Comparison of ENCODE assay signal across 25 cellular contexts in genomic region chr2:134347756-134348155, GRCh38.
DNase-seq lines count a peak whose midpoint lies in the region; TF ChIP-seq lines count a peak whose summit lies in the region.
"Had no signal": no experiment of that assay in that cellular context is flagged by ENCODE, and none has a peak within 500 bp of the region (broad histone marks: within the 10 kb centered on the region; RNA-seq: fewer than 3 reads in every experiment).

No MANE protein-coding gene starts in this region.

- H3K4me3 ChIP-seq in endodermal cell (ENCODE audit: low read length) (no peak overlapping the region), smooth muscle cell (no peak overlapping the region)
- H3K4me3 ChIP-seq: prostate gland had no signal

- H3K4me3 Mint-ChIP-seq in endodermal cell, result no peak overlapping the region
- no peak overlapping the region for H3K4me3 Mint-ChIP-seq in activated naive CD8-positive, alpha-beta T cell treated with anti-CD3 and anti-CD28 coated beads for 36 hours
- H3K4me3 Mint-ChIP-seq: effector memory CD8-positive, alpha-beta T cell; mesothelial cell of epicardium; nephron progenitor cell; stimulated activated naive CD8-positive, alpha-beta T cell treated with anti-CD3 and anti-CD28 coated beads, Interleukin-15, Interleukin-2, amounts not matched to agents 100 ng/mL and 50 ng/mL, for 24 hours had no signal

- H3K79me2 ChIP-seq in smooth muscle cell (ENCODE audit: low read depth), result no peaks in the 10 kb centered on the region

- no peak overlapping the region for H2AFZ ChIP-seq in smooth muscle cell (ENCODE audit: low read depth)

- WGBS in endodermal cell (ENCODE audit: insufficient coverage in 1 of 2, insufficient read length in 1 of 2), 2 experiments, result 50 to 73% methylated on average over 1 to 3 of the region's 3 CpGs
- 51% methylated on average over 3 of the region's 3 CpGs for WGBS in smooth muscle cell (ENCODE audit: low lambda C conversion rate)

- H3K36me3 ChIP-seq in endodermal cell (ENCODE audit: control insufficient read depth, insufficient read depth, low read length), result peaks cover 17% of the 10 kb centered on the region
- H3K36me3 ChIP-seq in smooth muscle cell (ENCODE audit: low read depth), result no peaks in the 10 kb centered on the region
- H3K36me3 ChIP-seq: prostate gland had no signal

- H3K36me3 Mint-ChIP-seq in endodermal cell (ENCODE audit: low read depth), result peaks cover 19% of the 10 kb centered on the region
- peaks cover 34% of the 10 kb centered on the region for H3K36me3 Mint-ChIP-seq in activated naive CD8-positive, alpha-beta T cell treated with anti-CD3 and anti-CD28 coated beads for 36 hours

- H3K4me1 ChIP-seq in endodermal cell (ENCODE audit: control insufficient read depth, insufficient read depth, low read length) (no peaks in the 10 kb centered on the region), smooth muscle cell (ENCODE audit: low read depth) (peaks cover 10% of the 10 kb centered on the region)
- H3K4me1 ChIP-seq: prostate gland had no signal

- H3K9ac ChIP-seq in endodermal cell (ENCODE audit: extremely low read depth, low read length, poor library complexity, severe bottlenecking) (no peak overlapping the region), smooth muscle cell (ENCODE audit: low read depth) (no peak overlapping the region)

- H3K27ac Mint-ChIP-seq in endodermal cell, result no peak overlapping the region
- no peak overlapping the region for H3K27ac Mint-ChIP-seq in activated naive CD8-positive, alpha-beta T cell treated with anti-CD3 and anti-CD28 coated beads for 36 hours
- H3K27ac Mint-ChIP-seq: mesothelial cell of epicardium; nephron progenitor cell; stimulated activated naive CD8-positive, alpha-beta T cell treated with anti-CD3 and anti-CD28 coated beads, Interleukin-15, Interleukin-2, amounts not matched to agents 100 ng/mL and 50 ng/mL, for 24 hours had no signal

- H3K27me3 ChIP-seq in endodermal cell (ENCODE audit: control insufficient read depth, insufficient read depth, low read length, poor library complexity, severe bottlenecking) (no peaks in the 10 kb centered on the region), smooth muscle cell (ENCODE audit: low read depth) (no peaks in the 10 kb centered on the region)

- no peak for TF ChIP-seq CTCF in endodermal cell (conservative IDR thresholded peaks at IDR 0.05)
- no peak for TF ChIP-seq CTCF in smooth muscle cell (IDR thresholded peaks at IDR 0.05; ENCODE audit: borderline replicate concordance, insufficient read depth, poor library complexity, severe bottlenecking)

- no peaks in the 10 kb centered on the region for H3K9me3 ChIP-seq in endodermal cell (ENCODE audit: control insufficient read depth, low read length)
- no peaks in the 10 kb centered on the region for H3K9me3 ChIP-seq in smooth muscle cell (replicated peaks; ENCODE audit: low read depth)
- H3K9me3 ChIP-seq: prostate gland had no signal

- H3F3A ChIP-seq in smooth muscle cell (ENCODE audit: low read depth), result no peaks in the 10 kb centered on the region

- H3K27me3 Mint-ChIP-seq in endodermal cell (ENCODE audit: insufficient read depth), result no peaks in the 10 kb centered on the region
- no peaks in the 10 kb centered on the region for H3K27me3 Mint-ChIP-seq in activated naive CD8-positive, alpha-beta T cell treated with anti-CD3 and anti-CD28 coated beads for 36 hours
- H3K27me3 Mint-ChIP-seq: effector memory CD8-positive, alpha-beta T cell; stimulated activated naive CD8-positive, alpha-beta T cell treated with anti-CD3 and anti-CD28 coated beads, Interleukin-15, Interleukin-2, amounts not matched to agents 100 ng/mL and 50 ng/mL, for 24 hours had no signal

- H4K20me1 ChIP-seq in smooth muscle cell (ENCODE audit: low read depth), result no peaks in the 10 kb centered on the region

- peak overlapping the region; percentile 31 for H3K4me2 ChIP-seq in smooth muscle cell

- no peak overlapping the region for H3K27ac ChIP-seq in endodermal cell (ENCODE audit: low read depth, low read length)
- peak overlapping the region; percentile 61 for H3K27ac ChIP-seq in smooth muscle cell (ENCODE audit: low read depth)
- H3K27ac ChIP-seq: prostate gland, VCaP had no signal

- DNase-seq in ELF-1 (ENCODE audit: low read depth, low spot score) (peak; percentile 30), M059J (ENCODE audit: low read depth) (peak; percentile 38), endodermal cell (peak; percentile 61), smooth muscle cell (lab: John Stamatoyannopoulos, UW; ENCODE audit: unreplicated experiment) (no peak), NCI-H2196 (lab: John Stamatoyannopoulos, UW; ENCODE audit: unreplicated experiment) (no peak), activated gamma-delta T cell (lab: John Stamatoyannopoulos, UW) (no peak)
- DNase-seq in stimulated activated CD4-positive, alpha-beta T cell treated with anti-CD3 and anti-CD28 coated beads, Interleukin-4, amount 100 ng/mL, for 24 hours, result no peak
- DNase-seq in activated naive CD8-positive, alpha-beta T cell treated with anti-CD3 and anti-CD28 coated beads for 36 hours, result no peak
- DNase-seq: activated CD4-positive, alpha-beta T cell treated with anti-CD3 and anti-CD28 coated beads, Interleukin-2, amount 50 U/mL, for 4 hours; activated naive CD4-positive, alpha-beta T cell treated with anti-CD3 and anti-CD28 coated beads, Interleukin-2, amount 50 U/mL, for 16 hours; activated T-cell treated with anti-CD3 and anti-CD28 coated beads, Interleukin-2, amount 50 U/mL, for 1 hour; COR-L47; effector memory CD8-positive, alpha-beta T cell; NCI-H1694 treated with DMSO at 0.1 percent for 48 hours; NCI-H2227 treated with DMSO at 0.1 percent for 48 hours; NCI-H748 treated with DMSO at 0.1 percent for 48 hours; nephron progenitor cell; PC-3; SHP77 treated with DMSO at 0.1 percent for 48 hours; stimulated activated CD4-positive, alpha-beta T cell treated with anti-CD3 and anti-CD28 coated beads, Interleukin-2, amount 100 ng/mL, for 24 hours; T-helper 1 cell had no signal

- H3K4me1 Mint-ChIP-seq in endodermal cell, result no peaks in the 10 kb centered on the region
- H3K4me1 Mint-ChIP-seq in activated naive CD8-positive, alpha-beta T cell treated with anti-CD3 and anti-CD28 coated beads for 36 hours, result peaks cover 6% of the 10 kb centered on the region

- H3K9me3 Mint-ChIP-seq in endodermal cell, result no peaks in the 10 kb centered on the region
- H3K9me3 Mint-ChIP-seq in activated naive CD8-positive, alpha-beta T cell treated with anti-CD3 and anti-CD28 coated beads for 36 hours, result no peaks in the 10 kb centered on the region
- H3K9me3 Mint-ChIP-seq: effector memory CD8-positive, alpha-beta T cell; mesothelial cell of epicardium; nephron progenitor cell; stimulated activated naive CD8-positive, alpha-beta T cell treated with anti-CD3 and anti-CD28 coated beads, Interleukin-15, Interleukin-2, amounts not matched to agents 100 ng/mL and 50 ng/mL, for 24 hours had no signal

Comparison
In these comparisons a context has a peak if more than half of its experiments do, and no peak if none do; other contexts are left out.
1. DNase-seq: peak in ELF-1 (single experiment), M059J (single experiment) and endodermal cell (single experiment); none in smooth muscle cell (single experiment), stimulated activated CD4-positive, alpha-beta T cell treated with anti-CD3 and anti-CD28 coated beads, Interleukin-4, amount 100 ng/mL, for 24 hours (single experiment), NCI-H2196 (single experiment), activated gamma-delta T cell (single experiment) and activated naive CD8-positive, alpha-beta T cell treated with anti-CD3 and anti-CD28 coated beads for 36 hours (single experiment).